39 cellular contexts compared by ENCODE assay signal in genomic region chr3:94331831-94332230, GRCh38.
"Had no signal": no experiment of that assay in that cellular context is flagged by ENCODE, and none has a peak within 500 bp of the region (broad histone marks: within the 10 kb centered on the region; RNA-seq: fewer than 3 reads in every experiment).

No MANE protein-coding gene starts in this region.

- H3K4me1 ChIP-seq: adrenal gland, ascending aorta, body of pancreas, breast epithelium had no signal

- H3K4me1 Mint-ChIP-seq: activated naive CD4-positive, alpha-beta T cell treated with anti-CD3 and anti-CD28 coated beads, Interleukin-2, amount 10 ng/mL, durations not matched to agents 7 days and 5 days; activated naive CD4-positive, alpha-beta T cell treated with anti-CD3 and anti-CD28 coated beads, Interleukin-2, amount 50 U/mL, for 24 hours; activated naive CD8-positive, alpha-beta T cell treated with anti-CD3 and anti-CD28 coated beads for 36 hours; activated naive CD8-positive, alpha-beta T cell treated with anti-CD3 and anti-CD28 coated beads, Interleukin-2, amount 10 ng/mL, durations not matched to agents 7 days and 5 days; activated naive CD8-positive, alpha-beta T cell treated with anti-CD3 and anti-CD28 coated beads, Interleukin-2, amount 50 U/mL, for 24 hours; activated T-helper 17 cell treated with anti-CD3 and anti-CD28 coated beads, Interleukin-2, amount 50 U/mL, for 72 hours; brain; central memory CD8-positive, alpha-beta T cell had no signal

- ATAC-seq: activated naive CD4-positive, alpha-beta T cell treated with anti-CD3 and anti-CD28 coated beads, Interleukin-2, amount 50 U/mL, for 72 hours; activated naive CD8-positive, alpha-beta T cell treated with anti-CD3 and anti-CD28 coated beads, Interleukin-2, amount 50 U/mL, for 24 hours; activated T-cell treated with anti-CD3 and anti-CD28 coated beads, Interleukin-2, amount 50 U/mL, for 4 hours; activated T-cell treated with anti-CD3 and anti-CD28 coated beads, Interleukin-2, amount 50 U/mL, for 72 hours; activated T-helper 17 cell treated with anti-CD3 and anti-CD28 coated beads, Interleukin-2, amount 50 U/mL, for 72 hours; body of pancreas had no signal

- H3K36me3 ChIP-seq: adrenal gland, ascending aorta, brain microvascular endothelial cell, breast epithelium, cardiac muscle cell had no signal

- H3K36me3 Mint-ChIP-seq: activated naive CD4-positive, alpha-beta T cell treated with anti-CD3 and anti-CD28 coated beads, Interleukin-2, amount 10 ng/mL, durations not matched to agents 7 days and 5 days; activated naive CD4-positive, alpha-beta T cell treated with anti-CD3 and anti-CD28 coated beads, Interleukin-2, amount 50 U/mL, for 24 hours; activated naive CD4-positive, alpha-beta T cell treated with anti-CD3 and anti-CD28 coated beads, Interleukin-2, amount 50 U/mL, for 72 hours; activated naive CD8-positive, alpha-beta T cell; activated naive CD8-positive, alpha-beta T cell treated with anti-CD3 and anti-CD28 coated beads for 36 hours; activated naive CD8-positive, alpha-beta T cell treated with anti-CD3 and anti-CD28 coated beads, Interleukin-2, amount 10 ng/mL, durations not matched to agents 7 days and 5 days; brain had no signal

- H3K27me3 ChIP-seq: adrenal gland, ascending aorta, body of pancreas, brain microvascular endothelial cell, breast epithelium, cardiac muscle cell had no signal

- H3K27ac ChIP-seq: adrenal gland, ascending aorta, body of pancreas, brain microvascular endothelial cell, breast epithelium, cardiac muscle cell had no signal

- H3K9me3 Mint-ChIP-seq: activated naive CD4-positive, alpha-beta T cell treated with anti-CD3 and anti-CD28 coated beads, Interleukin-2, amount 50 U/mL, for 24 hours; activated naive CD8-positive, alpha-beta T cell treated with anti-CD3 and anti-CD28 coated beads, Interleukin-2, amount 50 U/mL, for 24 hours; activated T-cell treated with anti-CD3 and anti-CD28 coated beads, Interleukin-2, amount 50 U/mL, for 24 hours; activated T-cell treated with anti-CD3 and anti-CD28 coated beads, Interleukin-2, amount 50 U/mL, for 4 hours; activated T-helper 2 cell treated with anti-CD3 and anti-CD28 coated beads, Interferon-gamma antibody, Interleukin-2, Interleukin-4, amounts not matched to agents 10 μg/mL and 5 μg/mL and 100 μg/mL, durations not matched to agents 14 hours and 24 hours and 36 hours had no signal

- H3K4me3 Mint-ChIP-seq: activated naive CD4-positive, alpha-beta T cell treated with anti-CD3 and anti-CD28 coated beads for 36 hours; activated naive CD4-positive, alpha-beta T cell treated with anti-CD3 and anti-CD28 coated beads, Interleukin-2, amount 10 ng/mL, durations not matched to agents 7 days and 5 days; activated naive CD4-positive, alpha-beta T cell treated with anti-CD3 and anti-CD28 coated beads, Interleukin-2, amount 50 U/mL, for 24 hours; activated naive CD8-positive, alpha-beta T cell; activated naive CD8-positive, alpha-beta T cell treated with anti-CD3 and anti-CD28 coated beads for 36 hours; activated naive CD8-positive, alpha-beta T cell treated with anti-CD3 and anti-CD28 coated beads, Interleukin-2, amount 10 ng/mL, durations not matched to agents 7 days and 5 days; activated naive CD8-positive, alpha-beta T cell treated with anti-CD3 and anti-CD28 coated beads, Interleukin-2, amount 50 U/mL, for 24 hours; activated T-cell treated with anti-CD3 and anti-CD28 coated beads, Interleukin-2, amount 50 U/mL, for 24 hours; activated T-cell treated with anti-CD3 and anti-CD28 coated beads, Interleukin-2, amount 50 U/mL, for 4 hours; activated T-cell treated with anti-CD3 and anti-CD28 coated beads, Interleukin-2, amount 50 U/mL, for 72 hours; activated T-helper 1 cell treated with anti-CD3 and anti-CD28 coated beads, Interleukin-12 subunit alpha, Interleukin-12 subunit beta, Interleukin-2, Interleukin-4 antibody, amounts not matched to agents 30 ng/mL and 10 ng/mL and 1 ng/mL, durations not matched to agents 14 hours and 24 hours and 36 hours; activated T-helper 17 cell treated with anti-CD3 and anti-CD28 coated beads, Interleukin-2, amount 50 U/mL, for 72 hours; brain; central memory CD8-positive, alpha-beta T cell had no signal

- DNase-seq: activated effector memory CD4-positive, alpha-beta T cell treated with anti-CD3 and anti-CD28 coated beads, Interleukin-2, amount 50 U/mL, for 16 hours; activated effector memory CD4-positive, alpha-beta T cell treated with Interleukin-2 at 50 U/mL for 16 hours; activated gamma-delta T cell; activated gamma-delta T cell treated with Interleukin-2 at 50 U/mL for 16 hours; activated naive CD4-positive, alpha-beta T cell; activated naive CD4-positive, alpha-beta T cell treated with anti-CD3 and anti-CD28 coated beads for 36 hours; activated naive CD4-positive, alpha-beta T cell treated with anti-CD3 and anti-CD28 coated beads, Interleukin-2, amount 10 ng/mL, durations not matched to agents 7 days and 5 days; activated naive CD4-positive, alpha-beta T cell treated with anti-CD3 and anti-CD28 coated beads, Interleukin-2, amount 50 U/mL, for 16 hours; activated naive CD4-positive, alpha-beta T cell treated with Interleukin-2 at 50 U/mL for 16 hours; activated naive CD8-positive, alpha-beta T cell treated with anti-CD3 and anti-CD28 coated beads for 36 hours; activated naive CD8-positive, alpha-beta T cell treated with anti-CD3 and anti-CD28 coated beads, Interleukin-2, amount 10 ng/mL, durations not matched to agents 7 days and 5 days; activated naive CD8-positive, alpha-beta T cell treated with anti-CD3 and anti-CD28 coated beads, Interleukin-2, amount 50 U/mL, for 24 hours; activated T-cell treated with anti-CD3 and anti-CD28 coated beads for 4 hours; activated T-cell treated with anti-CD3 and anti-CD28 coated beads, Interleukin-2, amount 50 U/mL, for 1 hour; activated T-cell treated with anti-CD3 and anti-CD28 coated beads, Interleukin-2, amount 50 U/mL, for 24 hours; activated T-cell treated with anti-CD3 and anti-CD28 coated beads, Interleukin-2, amount 50 U/mL, for 4 hours; activated T-cell treated with anti-CD3 and anti-CD28 coated beads, Interleukin-2, amount 50 U/mL, for 48 hours; activated T-cell treated with anti-CD3 and anti-CD28 coated beads, Interleukin-2, amount 50 U/mL, for 72 hours; adrenal gland; amniotic stem cell; amygdala; anterior cingulate cortex; aorta; body of pancreas; brain microvascular endothelial cell; caudate nucleus; central memory CD4-positive, alpha-beta T cell; cerebellar nuclear complex had no signal

- H3K9me3 ChIP-seq: adrenal gland, ascending aorta, body of pancreas, breast epithelium had no signal

- H3K4me3 ChIP-seq: adrenal gland, ascending aorta, body of pancreas, breast epithelium, cardiac muscle cell had no signal

- H3K27me3 Mint-ChIP-seq: activated naive CD4-positive, alpha-beta T cell treated with anti-CD3 and anti-CD28 coated beads, Interleukin-2, amount 10 ng/mL, durations not matched to agents 7 days and 5 days; activated naive CD4-positive, alpha-beta T cell treated with anti-CD3 and anti-CD28 coated beads, Interleukin-2, amount 50 U/mL, for 24 hours; activated naive CD8-positive, alpha-beta T cell treated with anti-CD3 and anti-CD28 coated beads for 36 hours; activated naive CD8-positive, alpha-beta T cell treated with anti-CD3 and anti-CD28 coated beads, Interleukin-2, amount 10 ng/mL, durations not matched to agents 7 days and 5 days; activated naive CD8-positive, alpha-beta T cell treated with anti-CD3 and anti-CD28 coated beads, Interleukin-2, amount 50 U/mL, for 24 hours; activated T-cell treated with anti-CD3 and anti-CD28 coated beads, Interleukin-2, amount 50 U/mL, for 24 hours; activated T-helper 17 cell treated with anti-CD3 and anti-CD28 coated beads, Interleukin-2, amount 50 U/mL, for 72 hours; central memory CD8-positive, alpha-beta T cell had no signal

- H3K27ac Mint-ChIP-seq: activated naive CD4-positive, alpha-beta T cell treated with anti-CD3 and anti-CD28 coated beads for 36 hours; activated naive CD4-positive, alpha-beta T cell treated with anti-CD3 and anti-CD28 coated beads, Interleukin-2, amount 10 ng/mL, durations not matched to agents 7 days and 5 days; activated naive CD4-positive, alpha-beta T cell treated with anti-CD3 and anti-CD28 coated beads, Interleukin-2, amount 50 U/mL, for 24 hours; activated naive CD4-positive, alpha-beta T cell treated with anti-CD3 and anti-CD28 coated beads, Interleukin-2, amount 50 U/mL, for 72 hours; activated naive CD8-positive, alpha-beta T cell; activated naive CD8-positive, alpha-beta T cell treated with anti-CD3 and anti-CD28 coated beads for 36 hours; activated naive CD8-positive, alpha-beta T cell treated with anti-CD3 and anti-CD28 coated beads, Interleukin-2, amount 10 ng/mL, durations not matched to agents 7 days and 5 days; activated naive CD8-positive, alpha-beta T cell treated with anti-CD3 and anti-CD28 coated beads, Interleukin-2, amount 50 U/mL, for 24 hours; activated T-cell treated with anti-CD3 and anti-CD28 coated beads, Interleukin-2, amount 50 U/mL, for 24 hours; activated T-cell treated with anti-CD3 and anti-CD28 coated beads, Interleukin-2, amount 50 U/mL, for 72 hours; activated T-helper 1 cell treated with anti-CD3 and anti-CD28 coated beads, Interleukin-12 subunit alpha, Interleukin-12 subunit beta, Interleukin-2, Interleukin-4 antibody, amounts not matched to agents 30 ng/mL and 10 ng/mL and 1 ng/mL, durations not matched to agents 14 hours and 24 hours and 36 hours; activated T-helper 17 cell treated with anti-CD3 and anti-CD28 coated beads, Interleukin-2, amount 50 U/mL, for 72 hours; activated T-helper 2 cell treated with anti-CD3 and anti-CD28 coated beads, Interferon-gamma antibody, Interleukin-2, Interleukin-4, amounts not matched to agents 10 μg/mL and 5 μg/mL and 100 μg/mL, durations not matched to agents 14 hours and 24 hours and 36 hours; brain had no signal
